Comparison of ENCODE assay signal across 8 cellular contexts in genomic region chr4:4488405-4489404, GRCh38.
DNase-seq lines count a peak whose midpoint lies in the region; ATAC-seq, FAIRE-seq and TF ChIP-seq lines count a peak whose summit lies in the region.

No MANE protein-coding gene starts in this region.

- no peaks in the 10 kb centered on the region for H3K36me3 ChIP-seq in brain microvascular endothelial cell (replicated peaks)

- peak; percentile 80 for ATAC-seq in HG02571 (IDR thresholded peaks at IDR 0.05; ENCODE audit: unreplicated experiment)

- H3K4me3 ChIP-seq in brain microvascular endothelial cell (ENCODE audit: low read depth, low read length), result no peak overlapping the region

- TF ChIP-seq CTCF in brain microvascular endothelial cell (IDR thresholded peaks at IDR 0.05; ENCODE audit: low read depth, low read length, missing control alignments), result peak; percentile 94

- FAIRE-seq in TTC549 (lab: Jason Lieb, UNC), result peak; percentile 99

- DNase-seq in NCI-H748 (lab: John Stamatoyannopoulos, UW; ENCODE audit: unreplicated experiment) (peak; percentile 25), NCI-H748 treated with DMSO at 0.1 percent for 48 hours (lab: John Stamatoyannopoulos, UW) (no peak), MV-4-11 (lab: John Stamatoyannopoulos, UW) (peak; percentile 69), brain microvascular endothelial cell (peak; percentile 78), iris pigment epithelial cell (ENCODE audit: low read depth) (peak; percentile 86)
- DNase-seq in stimulated activated CD4-positive, alpha-beta T cell treated with anti-CD3 and anti-CD28 coated beads, Interleukin-1b, Interleukin-23, amount 100 ng/mL, for 24 hours (ENCODE audit: low read depth in 4 of 4, low spot score in 1 of 4), result peak; percentile 20 to 60 (median 54)

- H3K27ac ChIP-seq in brain microvascular endothelial cell, result no peak overlapping the region

- in situ Hi-C loops in brain microvascular endothelial cell (cut with HindIII; ENCODE audit: low pct_ligation_motif_present, low sequenced_read_pairs), result no loop called here

- H3K27me3 ChIP-seq in brain microvascular endothelial cell (replicated peaks), result no peaks in the 10 kb centered on the region
